ENCODE assay signal across 18 cellular contexts in the genomic region with DNA sequence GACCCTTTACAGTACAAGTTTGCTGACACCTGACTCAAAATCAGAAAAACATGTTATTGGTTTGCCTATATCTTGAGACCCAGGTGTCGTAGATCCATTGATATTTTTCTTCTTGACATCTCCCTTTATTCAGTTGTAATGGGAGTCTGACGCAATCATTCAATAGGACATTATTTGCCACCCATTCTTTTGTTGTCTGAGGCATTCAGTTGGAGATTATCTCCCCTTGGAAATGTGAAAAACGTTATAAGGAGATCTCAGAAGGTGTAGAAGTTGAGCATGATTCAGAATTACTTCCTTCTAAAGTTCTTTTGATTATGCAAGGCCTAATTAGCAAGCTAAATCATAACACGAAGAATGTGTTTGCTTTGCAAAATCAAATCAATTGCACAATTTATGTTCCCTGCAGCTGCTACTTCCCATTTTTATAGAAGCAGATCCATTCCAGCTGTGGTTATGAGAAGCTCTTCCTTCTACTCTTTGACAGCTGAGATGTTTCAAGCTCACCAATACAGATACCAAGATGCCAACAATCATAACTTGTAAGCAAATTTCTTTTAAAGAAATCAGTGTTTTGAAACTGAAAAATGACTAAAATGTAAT.
DNase-seq lines count a peak whose midpoint lies in the region; ATAC-seq and TF ChIP-seq lines count a peak whose summit lies in the region.
"Had no signal": no experiment of that assay in that cellular context is flagged by ENCODE, and none has a peak within 500 bp of the region (broad histone marks: within the 10 kb centered on the region; RNA-seq: fewer than 3 reads in every experiment).

No MANE protein-coding gene starts in this region.

- H3K4me3 Mint-ChIP-seq in osteocyte (ENCODE audit: unreplicated experiment), result no peak overlapping the region
- H3K4me3 Mint-ChIP-seq: activated B cell treated with CpG ODN at 0.5 μM for 24 hours had no signal

- no peak overlapping the region for H3K4me3 ChIP-seq in epithelial cell of esophagus (ENCODE audit: low read length)
- no peak overlapping the region for H3K4me3 ChIP-seq in OCI-LY7 (ENCODE audit: low read depth, low read length, poor library complexity, severe bottlenecking)
- no peak overlapping the region for H3K4me3 ChIP-seq in dorsolateral prefrontal cortex
- H3K4me3 ChIP-seq: coronary artery, pancreas, smooth muscle cell had no signal

- POLR2A ChIA-PET in OCI-LY7 (lab: Charles Lee), result interaction anchor here (0.8 kb wide), 1 partner anchor 19 kb away, joined by 3 read pairs; no protein-coding TSS in a partner anchor

- no peaks in the 10 kb centered on the region for H3K9me3 Mint-ChIP-seq in osteocyte (ENCODE audit: unreplicated experiment)
- H3K9me3 Mint-ChIP-seq: activated B cell treated with CpG ODN at 0.5 μM for 24 hours had no signal

- no peaks in the 10 kb centered on the region for H3K36me3 ChIP-seq in OCI-LY7 (ENCODE audit: insufficient read depth, low read length)
- H3K36me3 ChIP-seq: pancreas had no signal

- no TSS peak for BruUV-seq in OCI-LY7 (replicated peaks; lab: Mats Ljungman, UMichigan)

- H3K27ac ChIP-seq in OCI-LY7 (ENCODE audit: low read depth, low read length, poor library complexity, severe bottlenecking) (no peak overlapping the region), dorsolateral prefrontal cortex (no peak overlapping the region)
- H3K27ac ChIP-seq: coronary artery, pancreas had no signal

- intact Hi-C loops in Right ventricle myocardium superior (cut with DNase I), result no loop called here
- intact Hi-C loops in cardiac septum (cut with DNase I), result no loop called here
- intact Hi-C loops in OCI-LY7 (cut with micrococcal nuclease; ENCODE audit: unreplicated experiment), result no loop called here
- intact Hi-C loops in dorsolateral prefrontal cortex (cut with DNase I), result no loop called here

- H2AFZ ChIP-seq in OCI-LY7 (ENCODE audit: low read length), result no peak overlapping the region

- H3K9me2 ChIP-seq in OCI-LY7 (ENCODE audit: insufficient read depth, low read length), result no peaks in the 10 kb centered on the region

- no peaks in the 10 kb centered on the region for H3K4me1 Mint-ChIP-seq in osteocyte (ENCODE audit: unreplicated experiment)
- H3K4me1 Mint-ChIP-seq: activated B cell treated with CpG ODN at 0.5 μM for 24 hours had no signal

- no peak overlapping the region for H3K27ac Mint-ChIP-seq in osteocyte (ENCODE audit: unreplicated experiment)
- H3K27ac Mint-ChIP-seq: activated B cell treated with CpG ODN at 0.5 μM for 24 hours had no signal

- H4K20me1 ChIP-seq in OCI-LY7 (ENCODE audit: insufficient read depth, low read length), result no peaks in the 10 kb centered on the region

- ATAC-seq in Right ventricle myocardium superior (ENCODE audit: poor library complexity) (peak; percentile 46), HG02885 (IDR thresholded peaks at IDR 0.05; ENCODE audit: poor library complexity, unreplicated experiment) (no peak)
- ATAC-seq: pancreas had no signal

- CTCF ChIA-PET in OCI-LY7 (lab: Charles Lee; ENCODE audit: unreplicated experiment), result no interaction called here

- H3K27me3 Mint-ChIP-seq in osteocyte (ENCODE audit: unreplicated experiment), result peaks cover 37% of the 10 kb centered on the region
- H3K27me3 Mint-ChIP-seq: activated B cell treated with CpG ODN at 0.5 μM for 24 hours had no signal

- H3K4me2 ChIP-seq in OCI-LY7 (ENCODE audit: low read length), result no peak overlapping the region
- H3K4me2 ChIP-seq: smooth muscle cell had no signal

- no peaks in the 10 kb centered on the region for H3K36me3 Mint-ChIP-seq in osteocyte (ENCODE audit: unreplicated experiment)

- no peak for DNase-seq in Right ventricle myocardium superior
- no peak for DNase-seq in cardiac septum (ENCODE audit: low spot score)
- peak; percentile 33 for DNase-seq in NOMO-1 treated with dmso at 0.1 percent for 144 hours (lab: John Stamatoyannopoulos, UW; ENCODE audit: unreplicated experiment)
- peak; percentile 73 for DNase-seq in epithelial cell of esophagus (ENCODE audit: low read depth)
- no peak for DNase-seq in osteocyte (ENCODE audit: extremely low spot score, unreplicated experiment)
- no peak for DNase-seq in OCI-LY7 (ENCODE audit: low spot score)
- no peak for DNase-seq in dorsolateral prefrontal cortex
- DNase-seq: ACHN; activated B cell treated with CpG ODN at 0.5 μM for 24 hours; anterior cingulate cortex; hippocampal formation; MM.1S; NCI-H2171 treated with DMSO at 0.1 percent for 48 hours; pancreas; stimulated activated naive CD4-positive, alpha-beta T cell had no signal

- no peaks in the 10 kb centered on the region for H3K4me1 ChIP-seq in OCI-LY7 (ENCODE audit: insufficient read depth, low read length, poor library complexity, severe bottlenecking)
- H3K4me1 ChIP-seq: pancreas had no signal

- no peaks in the 10 kb centered on the region for H3K79me2 ChIP-seq in OCI-LY7 (ENCODE audit: insufficient read depth, low read depth, low read length)

- H3K9me3 ChIP-seq in OCI-LY7 (ENCODE audit: low read length), result no peaks in the 10 kb centered on the region
- H3K9me3 ChIP-seq: pancreas had no signal

- TF ChIP-seq CTCF in epithelial cell of esophagus (IDR thresholded peaks at IDR 0.05; ENCODE audit: insufficient read depth, low read depth, low read length, missing control alignments) (no peak), osteocyte (IDR thresholded peaks at IDR 0.05) (no peak), OCI-LY7 (conservative IDR thresholded peaks at IDR 0.05; ENCODE audit: low read length) (no peak), dorsolateral prefrontal cortex (IDR thresholded peaks at IDR 0.05 in 54 of 56, conservative IDR thresholded peaks at IDR 0.05 in 2 of 56; ENCODE audit: low read depth in 1 of 56, partially characterized antibody in 56 of 56) (no peak)

- H3K27me3 ChIP-seq in dorsolateral prefrontal cortex, result no peaks in the 10 kb centered on the region
- H3K27me3 ChIP-seq: pancreas had no signal

Comparison
In these comparisons a context has a peak if more than half of its experiments do, and no peak if none do; other contexts are left out.
1. DNase-seq: peak in NOMO-1 treated with dmso at 0.1 percent for 144 hours (single experiment) and epithelial cell of esophagus (single experiment); none in Right ventricle myocardium superior (single experiment), cardiac septum (single experiment), osteocyte (single experiment), OCI-LY7 (single experiment) and dorsolateral prefrontal cortex (0 of 10).